In the genomic region with DNA sequence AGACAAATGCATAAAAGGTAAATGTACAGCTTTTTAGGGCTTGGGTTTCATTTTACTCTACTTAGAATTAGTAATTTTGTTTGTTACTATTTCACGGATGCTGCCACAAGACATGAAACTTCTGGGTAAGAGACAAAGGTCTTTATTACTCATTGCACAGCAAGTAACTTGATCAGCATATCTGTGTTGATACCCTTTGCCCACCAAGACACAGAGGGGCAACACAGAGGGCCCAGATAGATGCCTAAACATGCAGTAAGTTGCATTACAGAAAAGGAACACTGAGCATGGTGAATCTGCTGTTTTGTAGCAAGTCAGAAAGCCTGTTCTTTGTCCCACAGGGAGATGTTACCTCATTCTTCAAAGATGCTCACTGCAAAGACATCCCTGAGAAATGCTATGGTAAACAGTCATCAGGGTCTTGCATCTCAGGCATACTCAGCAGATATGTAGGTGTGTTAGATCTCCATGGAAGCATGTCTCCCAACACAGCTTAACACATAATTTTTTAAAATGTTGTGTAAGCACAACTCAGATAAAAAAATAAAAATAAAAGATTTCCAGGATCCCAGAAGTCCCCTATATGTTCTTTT, we compare ENCODE assay signal across 15 cellular contexts.
DNase-seq lines count a peak whose midpoint lies in the region; ATAC-seq and TF ChIP-seq lines count a peak whose summit lies in the region.
"Had no signal": no experiment of that assay in that cellular context is flagged by ENCODE, and none has a peak within 500 bp of the region (broad histone marks: within the 10 kb centered on the region; RNA-seq: fewer than 3 reads in every experiment).

No MANE protein-coding gene starts in this region.

- H3K4me3 ChIP-seq in cardiac fibroblast (replicated peaks in 1 of 2; ENCODE audit: low read depth in 2 of 2, low read length in 2 of 2): no peak overlapping the region
- H3K4me3 ChIP-seq: PC-9, upper lobe of right lung had no signal

- TF ChIP-seq CTCF in cardiac fibroblast (IDR thresholded peaks at IDR 0.05; ENCODE audit: low read depth, low read length): no peak

- no peak for DNase-seq in activated CD4-positive, CD25-positive, alpha-beta regulatory T cell treated with anti-CD3 and anti-CD28 coated beads, Interleukin-2, amount 50 U/mL, for 72 hours
- DNase-seq in cardiac fibroblast (ENCODE audit: low read depth in 2 of 2): peak; percentile 55 to 94
- peak; percentile 58 for DNase-seq in pons (ENCODE audit: low spot score)
- DNase-seq in DMS 273 treated with DMSO at 0.1 percent for 48 hours (lab: John Stamatoyannopoulos, UW): no peak
- no peak for DNase-seq in DMS 273 (lab: John Stamatoyannopoulos, UW; ENCODE audit: unreplicated experiment)
- DNase-seq: 8988T, Caco-2, H7, NCI-H1092, NCI-H510A, PC-9, upper lobe of right lung had no signal

- peak; percentile 48 to 51 for ATAC-seq in activated CD4-positive, CD25-positive, alpha-beta regulatory T cell treated with anti-CD3 and anti-CD28 coated beads, Interleukin-2, amount 50 U/mL, for 24 hours
- ATAC-seq in HG03175 (IDR thresholded peaks at IDR 0.05; ENCODE audit: unreplicated experiment) (peak; percentile 51), HG02642 (IDR thresholded peaks at IDR 0.05; ENCODE audit: poor library complexity, unreplicated experiment) (no peak)
- ATAC-seq: upper lobe of right lung had no signal

Comparison
In these comparisons a context has a peak if more than half of its experiments do, and no peak if none do; other contexts are left out.
1. DNase-seq: peak in cardiac fibroblast (2 of 2) and pons (single experiment); none in activated CD4-positive, CD25-positive, alpha-beta regulatory T cell treated with anti-CD3 and anti-CD28 coated beads, Interleukin-2, amount 50 U/mL, for 72 hours (single experiment), DMS 273 treated with DMSO at 0.1 percent for 48 hours (single experiment) and DMS 273 (single experiment).